6 cellular contexts compared by ENCODE assay signal in genomic region chr20:16877053-16877554, GRCh38.
"Had no signal": no experiment of that assay in that cellular context is flagged by ENCODE, and none has a peak within 500 bp of the region (broad histone marks: within the 10 kb centered on the region; RNA-seq: fewer than 3 reads in every experiment).

No MANE protein-coding gene starts in this region.

- ATAC-seq: K562 had no signal

- H3K27ac ChIP-seq: HL-60 had no signal

- DNase-seq: IMR-90, KBM-7, KG1 had no signal

- FAIRE-seq: HTR-8/SVneo, K562 had no signal

- H3K4me3 ChIP-seq: K562 had no signal
